Comparison of ENCODE assay signal across 1 cellular context in the genomic region with DNA sequence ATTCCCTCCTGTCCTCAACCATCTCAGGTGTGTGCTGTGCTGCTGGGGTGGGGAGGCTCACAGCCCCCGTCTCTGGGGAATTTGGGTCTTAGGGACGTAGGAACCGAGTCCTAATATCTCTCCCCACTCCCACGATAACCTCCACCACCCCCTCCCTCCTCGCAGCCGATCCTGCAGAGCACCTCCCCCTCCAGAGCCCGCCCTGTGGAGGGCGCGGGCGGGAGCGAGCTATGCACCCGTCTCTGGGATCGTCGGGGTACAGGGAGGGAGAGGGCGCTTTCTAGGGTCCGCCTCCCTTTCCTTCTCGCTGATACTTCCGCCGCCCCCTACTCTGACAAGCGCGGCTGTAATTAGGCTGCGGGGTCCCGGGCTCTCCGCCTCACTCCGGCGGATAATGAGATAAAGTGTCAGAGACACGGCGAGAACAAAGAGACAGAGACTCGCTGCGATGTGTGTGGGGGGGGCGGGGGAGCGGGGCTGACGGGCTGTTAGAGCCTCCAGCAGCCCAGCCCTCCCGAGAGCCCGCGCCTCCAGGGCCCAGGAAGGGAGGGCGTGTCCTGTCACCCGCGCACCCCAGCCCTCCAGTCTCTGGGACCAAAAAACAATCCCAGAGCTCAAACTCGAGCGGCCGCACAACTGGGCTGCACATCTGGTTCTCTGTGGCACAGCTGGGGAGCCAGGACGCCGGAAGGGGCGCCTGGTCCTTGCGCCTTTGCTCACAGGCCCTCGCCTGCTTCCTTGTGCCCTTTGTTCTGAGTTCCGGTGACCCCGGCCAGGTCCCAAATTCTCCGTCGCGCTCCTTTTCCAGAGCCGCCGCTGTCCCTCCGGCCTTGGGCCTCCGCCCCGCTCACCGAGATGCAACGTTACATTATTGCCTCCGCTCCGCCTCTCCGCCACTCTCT.
TF ChIP-seq lines count a peak whose summit lies in the region.

No MANE protein-coding gene starts in this region.

TF ChIP-seq in IMR-90, 13 proteins besides CTCF, POLR2A, EP300 and RAD21 (continued from another document):
- TF ChIP-seq, protein P1, sequence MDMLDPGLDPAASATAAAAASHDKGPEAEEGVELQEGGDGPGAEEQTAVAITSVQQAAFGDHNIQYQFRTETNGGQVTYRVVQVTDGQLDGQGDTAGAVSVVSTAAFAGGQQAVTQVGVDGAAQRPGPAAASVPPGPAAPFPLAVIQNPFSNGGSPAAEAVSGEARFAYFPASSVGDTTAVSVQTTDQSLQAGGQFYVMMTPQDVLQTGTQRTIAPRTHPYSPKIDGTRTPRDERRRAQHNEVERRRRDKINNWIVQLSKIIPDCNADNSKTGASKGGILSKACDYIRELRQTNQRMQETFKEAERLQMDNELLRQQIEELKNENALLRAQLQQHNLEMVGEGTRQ (IDR thresholded peaks at IDR 0.05; ENCODE audit: low read depth, low read length), result no peak
- TF ChIP-seq BHLHE40 (IDR thresholded peaks at IDR 0.05; ENCODE audit: low read depth, low read length) (no peak), MXI1 (IDR thresholded peaks at IDR 0.05; ENCODE audit: borderline replicate concordance, low read depth, low read length) (no peak), MAFK (IDR thresholded peaks at IDR 0.05; ENCODE audit: low read depth, low read length) (no peak), FOS (IDR thresholded peaks at IDR 0.05; ENCODE audit: low read depth, low read length) (no peak), CEBPB (IDR thresholded peaks at IDR 0.05; ENCODE audit: low read depth, low read length) (no peak), RFX5 (IDR thresholded peaks at IDR 0.05; ENCODE audit: low read depth, low read length) (no peak), SMC3 (IDR thresholded peaks at IDR 0.05; ENCODE audit: low read depth, low read length) (no peak), NFE2L2 (IDR thresholded peaks at IDR 0.05; ENCODE audit: low read depth, low read length) (no peak)
- TF ChIP-seq, protein P2, sequence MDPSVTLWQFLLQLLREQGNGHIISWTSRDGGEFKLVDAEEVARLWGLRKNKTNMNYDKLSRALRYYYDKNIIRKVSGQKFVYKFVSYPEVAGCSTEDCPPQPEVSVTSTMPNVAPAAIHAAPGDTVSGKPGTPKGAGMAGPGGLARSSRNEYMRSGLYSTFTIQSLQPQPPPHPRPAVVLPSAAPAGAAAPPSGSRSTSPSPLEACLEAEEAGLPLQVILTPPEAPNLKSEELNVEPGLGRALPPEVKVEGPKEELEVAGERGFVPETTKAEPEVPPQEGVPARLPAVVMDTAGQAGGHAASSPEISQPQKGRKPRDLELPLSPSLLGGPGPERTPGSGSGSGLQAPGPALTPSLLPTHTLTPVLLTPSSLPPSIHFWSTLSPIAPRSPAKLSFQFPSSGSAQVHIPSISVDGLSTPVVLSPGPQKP (IDR thresholded peaks at IDR 0.05; ENCODE audit: borderline replicate concordance, low read depth, low read length), result no peak
